8 cellular contexts compared by ENCODE assay signal in genomic region chr9:136283291-136284235, GRCh38. TPM values are rescaled to one million over a fixed set of nuclear protein-coding genes. Genes with fewer than 3 reads are reported as not detected.
DNase-seq lines count a peak whose midpoint lies in the region; ATAC-seq and TF ChIP-seq lines count a peak whose summit lies in the region.

No MANE protein-coding gene starts in this region.

- H3K9me3 ChIP-seq in duodenal mucosa (ENCODE audit: control insufficient read depth in 1 of 2, low read length in 2 of 2) (no peaks in the 10 kb centered on the region), lung (ENCODE audit: control insufficient read depth in 2 of 2, insufficient read depth in 1 of 2, low read length in 1 of 2) (peaks cover 0 to 8% of the 10 kb centered on the region in 2 donors)

- H3K4me3 ChIP-seq in duodenal mucosa (ENCODE audit: low read depth in 1 of 2, low read length in 2 of 2) (peak overlapping the region; percentile 26 to 61), lung (no peak overlapping the region)

- DNase-seq in NCI-H510A treated with DMSO at 0.1 percent for 48 hours (lab: John Stamatoyannopoulos, UW) (peak; percentile 87), lung (ENCODE audit: low spot score) (peak; percentile 81)
- DNase-seq in activated CD4-positive, alpha-beta T cell treated with anti-CD3 and anti-CD28 coated beads, Interleukin-2, amount 50 U/mL, for 24 hours (ENCODE audit: low read depth in 1 of 2, low spot score in 1 of 2) = peak; percentile 55 to 63
- peak; percentile 48 to 76 (median 60) for DNase-seq in stimulated activated CD4-positive, alpha-beta T cell treated with anti-CD3 and anti-CD28 coated beads, TNF-alpha, amount 100 ng/mL, for 24 hours (ENCODE audit: low read depth in 3 of 3)

- ATAC-seq in HG03064 (IDR thresholded peaks at IDR 0.05; ENCODE audit: low read depth, unreplicated experiment) (peak; percentile 60), lung (ENCODE audit: insufficient read depth, low FRiP score) (peak; percentile 80), GM21515 (IDR thresholded peaks at IDR 0.05; ENCODE audit: unreplicated experiment) (no peak)

- TF ChIP-seq CTCF in GM12873 (IDR thresholded peaks at IDR 0.05; ENCODE audit: insufficient read depth, low read depth, low read length, missing control alignments) (peak; percentile 88), lung (IDR thresholded peaks at IDR 0.05; ENCODE audit: control extremely low read depth, extremely low read depth) (peak; percentile 86)

- 23 to 27% methylated on average over 31 of the region's 32 CpGs for WGBS in lung, 2 donors

- no peaks in the 10 kb centered on the region for H3K36me3 ChIP-seq in duodenal mucosa (ENCODE audit: control insufficient read depth in 1 of 2, insufficient read depth in 2 of 2, low read length in 2 of 2)
- no peaks in the 10 kb centered on the region for H3K36me3 ChIP-seq in lung (ENCODE audit: control insufficient read depth in 2 of 2, insufficient read depth in 2 of 2, low read length in 2 of 2)

- H3K4me1 ChIP-seq in duodenal mucosa (ENCODE audit: control insufficient read depth in 1 of 2, insufficient read depth in 2 of 2, low read length in 2 of 2) (peaks cover 0 to 14% of the 10 kb centered on the region in 2 donors), lung (ENCODE audit: control insufficient read depth in 2 of 2, insufficient read depth in 2 of 2, low read length in 2 of 2) (no peaks in the 10 kb centered on the region)

- H3K27ac ChIP-seq in duodenal mucosa (ENCODE audit: low read depth, low read length) = no peak overlapping the region
- peak overlapping the region in 1 of 2 donors; percentile 14 for H3K27ac ChIP-seq in lung (ENCODE audit: low read depth in 1 of 2, low read length in 1 of 2)

- H3K27me3 ChIP-seq in duodenal mucosa (ENCODE audit: control insufficient read depth in 1 of 2, insufficient read depth in 2 of 2, low read length in 2 of 2) (no peaks in the 10 kb centered on the region), lung (ENCODE audit: control insufficient read depth, insufficient read depth) (peaks cover 6% of the 10 kb centered on the region)

- peak overlapping the region; percentile 14 to 51 for H3K9ac ChIP-seq in duodenal mucosa (ENCODE audit: low read depth in 1 of 2, low read length in 2 of 2)

RNA-seq across cellular contexts. Expression of gene CCDC187, which starts 20.3 kb away (rescaled TPM):
- total RNA-seq in lung = 10 to 100 TPM; 11.4 to 16.8 TPM
- 1 to 10 TPM; 2.0 to 2.1 TPM for polyA plus RNA-seq in lung

RNA-seq across cellular contexts. Expression of gene QSOX2, which starts 38.0 kb away (rescaled TPM):
- 10 to 100 TPM; 10.4 to 12.2 TPM for total RNA-seq in lung
- polyA plus RNA-seq in lung = 10 to 100 TPM in 1 of 2 donors, 1 to 10 TPM in 1; 4.9 to 10.3 TPM

RNA-seq across cellular contexts. Expression of gene GPSM1, which starts 43.8 kb away (rescaled TPM):
- 10 to 100 TPM; 28.5 to 41.6 TPM for total RNA-seq in lung
- polyA plus RNA-seq in lung = 10 to 100 TPM; 12.6 to 16.8 TPM
